In genomic region chr3:148466143-148466542, GRCh38 we compare ENCODE assay signal across 1 cellular context.
TF ChIP-seq lines count a peak whose summit lies in the region.

No MANE protein-coding gene starts in this region.

TF ChIP-seq in GM23338, 12 proteins besides CTCF, POLR2A, EP300 and RAD21 (continued from another document):
- no peak for TF ChIP-seq REST (IDR thresholded peaks at IDR 0.05; ENCODE audit: unreplicated experiment)
- no peak for TF ChIP-seq EZH2 (IDR thresholded peaks at IDR 0.05; ENCODE audit: low read depth, unreplicated experiment)
- no peak for TF ChIP-seq EZH2phosphoT487 (IDR thresholded peaks at IDR 0.05; ENCODE audit: unreplicated experiment)
- no peak for TF ChIP-seq ZNF331 (CRISPR knock-in tag; IDR thresholded peaks at IDR 0.05; ENCODE audit: low read depth)
- no peak for TF ChIP-seq JUNB (IDR thresholded peaks at IDR 0.05; ENCODE audit: unreplicated experiment)
- no peak for TF ChIP-seq ETS1 (IDR thresholded peaks at IDR 0.05)
- no peak for TF ChIP-seq NANOG (IDR thresholded peaks at IDR 0.05; ENCODE audit: borderline replicate concordance)
- TF ChIP-seq ZNF114 (CRISPR knock-in tag; IDR thresholded peaks at IDR 0.05), result no peak
